16 cellular contexts compared by ENCODE assay signal in the genomic region with DNA sequence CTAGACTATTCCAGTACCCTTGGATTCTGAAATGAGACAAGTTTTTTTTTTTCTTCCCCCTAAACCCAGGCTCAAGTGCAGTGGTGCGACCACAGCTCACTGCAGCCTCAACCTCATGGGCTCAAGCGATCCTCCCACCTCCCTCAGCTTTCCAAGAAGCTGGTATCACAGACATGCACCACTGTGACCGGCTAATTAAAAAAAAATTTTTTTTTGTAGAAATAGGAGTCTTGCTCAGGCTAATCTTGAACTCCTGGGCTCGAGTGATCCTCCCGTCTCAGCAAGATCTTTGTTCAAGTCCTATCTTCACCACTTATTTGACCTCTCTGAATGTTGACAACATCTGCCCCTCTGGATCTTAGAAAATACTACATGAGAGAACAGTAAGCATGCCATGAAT. TPM values are rescaled to one million over a fixed set of nuclear protein-coding genes. Genes with fewer than 3 reads are reported as not detected.
DNase-seq lines count a peak whose midpoint lies in the region; ATAC-seq and TF ChIP-seq lines count a peak whose summit lies in the region.
"Had no signal": no experiment of that assay in that cellular context is flagged by ENCODE, and none has a peak within 500 bp of the region (broad histone marks: within the 10 kb centered on the region; RNA-seq: fewer than 3 reads in every experiment).

No MANE protein-coding gene starts in this region.

- CTCF ChIA-PET in T-cell (lab: Charles Lee) = no interaction called here

- H3K4me3 Mint-ChIP-seq in activated T-cell treated with anti-CD3 and anti-CD28 coated beads, Interleukin-2, amount 50 U/mL, for 24 hours = no peak overlapping the region
- H3K4me3 Mint-ChIP-seq in T-cell = no peak overlapping the region
- no peak overlapping the region for H3K4me3 Mint-ChIP-seq in effector memory CD8-positive, alpha-beta T cell
- no peak overlapping the region for H3K4me3 Mint-ChIP-seq in stimulated activated memory B cell treated with anti-CD40 and anti-IgM and Interleukin-4, amounts not matched to agents 10 μg/mL and 1 μg/mL and 100 μg/mL, for 72 hours
- H3K4me3 Mint-ChIP-seq: CD8-positive, alpha-beta memory T cell had no signal

- peaks cover 20% of the 10 kb centered on the region for H3K4me1 Mint-ChIP-seq in activated T-cell treated with anti-CD3 and anti-CD28 coated beads, Interleukin-2, amount 50 U/mL, for 24 hours (ENCODE audit: low read depth)
- peaks cover 1 to 8% (median 2%) of the 10 kb centered on the region in 3 donors for H3K4me1 Mint-ChIP-seq in T-cell
- no peaks in the 10 kb centered on the region for H3K4me1 Mint-ChIP-seq in effector memory CD8-positive, alpha-beta T cell (ENCODE audit: low read depth in 2 of 2)
- peaks cover 16% of the 10 kb centered on the region for H3K4me1 Mint-ChIP-seq in stimulated activated memory B cell treated with anti-CD40 and anti-IgM and Interleukin-4, amounts not matched to agents 10 μg/mL and 1 μg/mL and 100 μg/mL, for 72 hours

- no peak for ATAC-seq in T-cell (replicated peaks in 1 of 4)
- ATAC-seq in effector memory CD8-positive, alpha-beta T cell (replicated peaks) = no peak
- no peak for ATAC-seq in stimulated activated memory B cell treated with anti-CD40 and anti-IgM and Interleukin-4, amounts not matched to agents 10 μg/mL and 1 μg/mL and 100 μg/mL, for 72 hours

- H3K9me3 Mint-ChIP-seq in activated T-cell treated with anti-CD3 and anti-CD28 coated beads, Interleukin-2, amount 50 U/mL, for 24 hours = no peaks in the 10 kb centered on the region
- no peaks in the 10 kb centered on the region for H3K9me3 Mint-ChIP-seq in T-cell
- no peaks in the 10 kb centered on the region for H3K9me3 Mint-ChIP-seq in effector memory CD8-positive, alpha-beta T cell
- no peaks in the 10 kb centered on the region for H3K9me3 Mint-ChIP-seq in stimulated activated memory B cell treated with anti-CD40 and anti-IgM and Interleukin-4, amounts not matched to agents 10 μg/mL and 1 μg/mL and 100 μg/mL, for 72 hours
- H3K9me3 Mint-ChIP-seq: CD8-positive, alpha-beta memory T cell had no signal

- peaks cover 0 to 31% (median 0%) of the 10 kb centered on the region in 3 donors for H3K36me3 ChIP-seq in Peyer's patch

- DNase-seq in activated T-cell treated with anti-CD3 and anti-CD28 coated beads, Interleukin-2, amount 50 U/mL, for 24 hours = no peak
- DNase-seq in activated T-cell treated with anti-CD3 and anti-CD28 coated beads, Interleukin-2, amount 50 U/mL, for 48 hours = no peak
- DNase-seq in T-cell (no peak), DMS53 treated with DMSO at 0.1 percent for 48 hours (lab: John Stamatoyannopoulos, UW; ENCODE audit: unreplicated experiment) (no peak), Peyer's patch (no peak), caudate nucleus (lab: John Stamatoyannopoulos, UW) (no peak)
- DNase-seq in effector memory CD8-positive, alpha-beta T cell = no peak
- DNase-seq: CD8-positive, alpha-beta memory T cell; NCI-H1436; NCI-H2029 treated with DMSO at 0.1 percent for 48 hours; NCI-H2171 treated with DMSO at 0.1 percent for 48 hours; NCI-H446 treated with DMSO at 0.1 percent for 48 hours; SHP77 had no signal

- no peak overlapping the region for H3K27ac ChIP-seq in Peyer's patch
- H3K27ac ChIP-seq in caudate nucleus (ENCODE audit: low read depth, low read length) = no peak overlapping the region
- H3K27ac ChIP-seq: 22Rv1, KMS-11 had no signal

- H3K27ac Mint-ChIP-seq in activated T-cell treated with anti-CD3 and anti-CD28 coated beads, Interleukin-2, amount 50 U/mL, for 24 hours = peak overlapping the region; percentile 27
- peak overlapping the region; percentile 10 to 39 for H3K27ac Mint-ChIP-seq in T-cell
- peak overlapping the region; percentile 30 to 78 for H3K27ac Mint-ChIP-seq in effector memory CD8-positive, alpha-beta T cell
- peak overlapping the region; percentile 53 for H3K27ac Mint-ChIP-seq in stimulated activated memory B cell treated with anti-CD40 and anti-IgM and Interleukin-4, amounts not matched to agents 10 μg/mL and 1 μg/mL and 100 μg/mL, for 72 hours

- H3K4me3 ChIP-seq in Peyer's patch = no peak overlapping the region

- POLR2A ChIA-PET in T-cell (lab: Charles Lee) = no interaction called here

- H3K27me3 ChIP-seq in Peyer's patch = no peaks in the 10 kb centered on the region

- H3K9me3 ChIP-seq in Peyer's patch = no peaks in the 10 kb centered on the region

- no peak for TF ChIP-seq POLR2A in Peyer's patch (IDR thresholded peaks at IDR 0.05)

- no peaks in the 10 kb centered on the region for H3K27me3 Mint-ChIP-seq in activated T-cell treated with anti-CD3 and anti-CD28 coated beads, Interleukin-2, amount 50 U/mL, for 24 hours
- H3K27me3 Mint-ChIP-seq in T-cell = no peaks in the 10 kb centered on the region
- H3K27me3 Mint-ChIP-seq in effector memory CD8-positive, alpha-beta T cell = no peaks in the 10 kb centered on the region
- no peaks in the 10 kb centered on the region for H3K27me3 Mint-ChIP-seq in stimulated activated memory B cell treated with anti-CD40 and anti-IgM and Interleukin-4, amounts not matched to agents 10 μg/mL and 1 μg/mL and 100 μg/mL, for 72 hours
- H3K27me3 Mint-ChIP-seq: CD8-positive, alpha-beta memory T cell had no signal

- no peak for TF ChIP-seq CTCF in Peyer's patch (IDR thresholded peaks at IDR 0.05)

- H3K4me1 ChIP-seq in Peyer's patch = no peaks in the 10 kb centered on the region

- peaks cover 67% of the 10 kb centered on the region for H3K36me3 Mint-ChIP-seq in activated T-cell treated with anti-CD3 and anti-CD28 coated beads, Interleukin-2, amount 50 U/mL, for 24 hours (ENCODE audit: low read depth)
- H3K36me3 Mint-ChIP-seq in T-cell = peaks cover 42% of the 10 kb centered on the region
- peaks cover 67% of the 10 kb centered on the region for H3K36me3 Mint-ChIP-seq in effector memory CD8-positive, alpha-beta T cell (ENCODE audit: insufficient read depth)
- H3K36me3 Mint-ChIP-seq in stimulated activated memory B cell treated with anti-CD40 and anti-IgM and Interleukin-4, amounts not matched to agents 10 μg/mL and 1 μg/mL and 100 μg/mL, for 72 hours = peaks cover 57% of the 10 kb centered on the region

RNA-seq across cellular contexts. Expression of a gene that starts 26.6 kb away (rescaled TPM):
- 1 to 10 TPM; 2.4 to 4.1 (median 3.6) TPM for total RNA-seq in T-cell
- total RNA-seq in Peyer's patch = 10 to 100 TPM in 3 of 4 donors, 1 to 10 TPM in 1; 4.0 to 28.9 (median 19.9) TPM

RNA-seq across cellular contexts. Expression of a gene that starts 56.4 kb away (rescaled TPM):
- 1 to 10 TPM; 1.7 to 6.4 (median 4.1) TPM for total RNA-seq in T-cell
- total RNA-seq in Peyer's patch = 10 to 100 TPM in 1 of 4 donors, 1 to 10 TPM in 3; 4.2 to 14.9 (median 8.3) TPM

RNA-seq across cellular contexts. Expression of a gene that starts 59.9 kb away (rescaled TPM):
- total RNA-seq in T-cell = 10 to 100 TPM; 36.7 to 86.4 (median 71.8) TPM
- total RNA-seq in Peyer's patch = 10 to 100 TPM; 31.9 to 66.7 (median 52.6) TPM
